In the genomic region with DNA sequence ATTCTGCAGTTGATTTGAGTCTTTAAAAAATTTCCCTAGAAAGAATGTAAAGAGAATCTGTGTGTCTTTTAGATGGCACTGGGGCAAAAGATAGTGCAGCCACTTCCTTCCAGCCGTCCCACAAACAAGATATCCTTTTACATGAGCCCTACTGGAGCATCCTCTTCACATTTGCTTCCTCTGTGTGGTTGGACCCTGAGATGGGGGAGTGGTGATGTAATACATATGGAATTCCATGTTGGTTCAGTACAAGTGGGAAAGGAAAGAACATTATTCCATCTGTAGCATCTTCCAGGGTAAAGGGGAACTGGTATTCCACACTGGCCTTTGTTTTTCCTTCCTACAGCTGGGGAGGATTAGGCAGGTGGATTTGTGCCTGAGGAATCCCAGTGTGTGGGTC, we compare ENCODE assay signal across 23 cellular contexts.
DNase-seq lines count a peak whose midpoint lies in the region; ATAC-seq, FAIRE-seq and TF ChIP-seq lines count a peak whose summit lies in the region.
"Had no signal": no experiment of that assay in that cellular context is flagged by ENCODE, and none has a peak within 500 bp of the region (broad histone marks: within the 10 kb centered on the region; RNA-seq: fewer than 3 reads in every experiment).

No MANE protein-coding gene starts in this region.

- intact Hi-C loops in natural killer cell (cut with micrococcal nuclease) = no loop called here

- no peak for TF ChIP-seq CTCF in natural killer cell (IDR thresholded peaks at IDR 0.05)
- no peak for TF ChIP-seq CTCF in endodermal cell (conservative IDR thresholded peaks at IDR 0.05)

- no peak overlapping the region for H3K4me3 ChIP-seq in endodermal cell (ENCODE audit: low read length)
- H3K4me3 ChIP-seq: body of pancreas, colonic mucosa, MG63, stomach had no signal

- WGBS in endodermal cell (ENCODE audit: insufficient coverage in 1 of 2, insufficient read length in 1 of 2), 2 experiments = 91% methylated on average over 1 of the region's 1 CpG; no CpG with 5 or more reads in 1 of the 2 experiments

- FAIRE-seq in urothelium cell line (lab: Jason Lieb, UNC) = no peak
- FAIRE-seq: endometrium, GM19239 had no signal

- H3K27ac Mint-ChIP-seq in natural killer cell (no peak overlapping the region), endodermal cell (no peak overlapping the region)
- H3K27ac Mint-ChIP-seq in natural killer cell treated with Interleukin-12 subunit alpha and Interleukin-12 subunit beta and Interleukin-15 and Interleukin-18, amount 100 ng/mL, for 72 hours = no peak overlapping the region
- H3K27ac Mint-ChIP-seq: activated CD8-positive, alpha-beta T cell treated with anti-CD3 and anti-CD28 coated beads, Interleukin-2, amount 10 ng/mL, durations not matched to agents 7 days and 5 days; activated naive CD4-positive, alpha-beta T cell treated with anti-CD3 and anti-CD28 coated beads, Interleukin-2, amount 50 U/mL, for 72 hours; CD4-positive, CD25-positive, alpha-beta regulatory T cell had no signal

- H3K36me3 ChIP-seq in endodermal cell (ENCODE audit: control insufficient read depth, insufficient read depth, low read length) = no peaks in the 10 kb centered on the region
- H3K36me3 ChIP-seq: colonic mucosa, MG63, stomach had no signal

- no peaks in the 10 kb centered on the region for H3K27me3 ChIP-seq in endodermal cell (ENCODE audit: control insufficient read depth, insufficient read depth, low read length, poor library complexity, severe bottlenecking)
- H3K27me3 ChIP-seq: body of pancreas, colonic mucosa, foreskin keratinocyte, MG63, stomach had no signal

- no peaks in the 10 kb centered on the region for H3K9me3 ChIP-seq in endodermal cell (ENCODE audit: control insufficient read depth, low read length)
- H3K9me3 ChIP-seq: body of pancreas, colonic mucosa, MG63, stomach had no signal

- H3K9ac ChIP-seq in endodermal cell (ENCODE audit: extremely low read depth, low read length, poor library complexity, severe bottlenecking) = no peak overlapping the region

- DNase-seq in natural killer cell (no peak), RPMI7951 (ENCODE audit: low read depth) (peak; percentile 98), kidney glomerular epithelial cell (lab: John Stamatoyannopoulos, UW) (peak; percentile 49), urothelium cell line (ENCODE audit: low spot score) (peak; percentile 24), NOMO-1 treated with dmso at 0.1 percent for 144 hours (lab: John Stamatoyannopoulos, UW; ENCODE audit: unreplicated experiment) (no peak), SHP77 (lab: John Stamatoyannopoulos, UW) (no peak), endodermal cell (no peak)
- no peak for DNase-seq in natural killer cell treated with Interleukin-12 subunit alpha and Interleukin-12 subunit beta and Interleukin-15 and Interleukin-18, amount 100 ng/mL, for 72 hours (ENCODE audit: low spot score)
- DNase-seq: activated CD4-positive, CD25-positive, alpha-beta regulatory T cell; activated CD8-positive, alpha-beta T cell treated with anti-CD3 and anti-CD28 coated beads, Interleukin-2, amount 10 ng/mL, durations not matched to agents 7 days and 5 days; body of pancreas; CD4-positive, CD25-positive, alpha-beta regulatory T cell; colonic mucosa; foreskin keratinocyte; left cardiac atrium; NCI-H187 treated with DMSO at 0.1 percent for 48 hours; right cardiac atrium; stomach; T-helper 2 cell had no signal

- no peak overlapping the region for H3K27ac ChIP-seq in endodermal cell (ENCODE audit: low read depth, low read length)
- H3K27ac ChIP-seq: body of pancreas, colonic mucosa, foreskin keratinocyte, stomach had no signal

- H3K4me1 ChIP-seq in endodermal cell (ENCODE audit: control insufficient read depth, insufficient read depth, low read length) = no peaks in the 10 kb centered on the region
- H3K4me1 ChIP-seq: body of pancreas, colonic mucosa, foreskin keratinocyte had no signal

- H3K4me3 Mint-ChIP-seq in natural killer cell (peak overlapping the region; percentile 25), endodermal cell (no peak overlapping the region)
- no peak overlapping the region for H3K4me3 Mint-ChIP-seq in natural killer cell treated with Interleukin-12 subunit alpha and Interleukin-12 subunit beta and Interleukin-15 and Interleukin-18, amount 100 ng/mL, for 72 hours
- H3K4me3 Mint-ChIP-seq: activated CD8-positive, alpha-beta T cell treated with anti-CD3 and anti-CD28 coated beads, Interleukin-2, amount 10 ng/mL, durations not matched to agents 7 days and 5 days; CD4-positive, CD25-positive, alpha-beta regulatory T cell had no signal

- H3K27me3 Mint-ChIP-seq in natural killer cell (ENCODE audit: low read depth in 2 of 2) = peaks cover 2 to 6% of the 10 kb centered on the region in 2 donors
- no peaks in the 10 kb centered on the region for H3K27me3 Mint-ChIP-seq in natural killer cell treated with Interleukin-12 subunit alpha and Interleukin-12 subunit beta and Interleukin-15 and Interleukin-18, amount 100 ng/mL, for 72 hours
- H3K27me3 Mint-ChIP-seq in endodermal cell (ENCODE audit: insufficient read depth) = peaks cover 5% of the 10 kb centered on the region

- ATAC-seq in natural killer cell = no peak
- no peak for ATAC-seq in natural killer cell treated with Interleukin-12 subunit alpha and Interleukin-12 subunit beta and Interleukin-15 and Interleukin-18, amount 100 ng/mL, for 72 hours
- ATAC-seq: activated CD8-positive, alpha-beta T cell treated with anti-CD3 and anti-CD28 coated beads, Interleukin-2, amount 10 ng/mL, durations not matched to agents 7 days and 5 days; activated naive CD4-positive, alpha-beta T cell treated with anti-CD3 and anti-CD28 coated beads, Interleukin-2, amount 50 U/mL, for 72 hours; body of pancreas; foreskin keratinocyte; left cardiac atrium; right cardiac atrium had no signal

- H3K4me1 Mint-ChIP-seq in natural killer cell = peaks cover 27 to 29% of the 10 kb centered on the region in 2 donors
- H3K4me1 Mint-ChIP-seq in natural killer cell treated with Interleukin-12 subunit alpha and Interleukin-12 subunit beta and Interleukin-15 and Interleukin-18, amount 100 ng/mL, for 72 hours (ENCODE audit: low read depth in 2 of 2) = peaks cover 4 to 20% of the 10 kb centered on the region in 2 donors
- H3K4me1 Mint-ChIP-seq in endodermal cell = peaks cover 5% of the 10 kb centered on the region

- H3K36me3 Mint-ChIP-seq in natural killer cell = peaks cover 5% of the 10 kb centered on the region
- H3K36me3 Mint-ChIP-seq in natural killer cell treated with Interleukin-12 subunit alpha and Interleukin-12 subunit beta and Interleukin-15 and Interleukin-18, amount 100 ng/mL, for 72 hours = no peaks in the 10 kb centered on the region
- no peaks in the 10 kb centered on the region for H3K36me3 Mint-ChIP-seq in endodermal cell (ENCODE audit: low read depth)
- H3K36me3 Mint-ChIP-seq: CD4-positive, CD25-positive, alpha-beta regulatory T cell had no signal

- H3K9me3 Mint-ChIP-seq in natural killer cell = no peaks in the 10 kb centered on the region
- peaks cover 3% of the 10 kb centered on the region for H3K9me3 Mint-ChIP-seq in natural killer cell treated with Interleukin-12 subunit alpha and Interleukin-12 subunit beta and Interleukin-15 and Interleukin-18, amount 100 ng/mL, for 72 hours
- H3K9me3 Mint-ChIP-seq in endodermal cell = peaks cover 2% of the 10 kb centered on the region

Comparison
In these comparisons a context has a peak if more than half of its experiments do, and no peak if none do; other contexts are left out.
1. DNase-seq: peak in RPMI7951 (single experiment), kidney glomerular epithelial cell (single experiment) and urothelium cell line (single experiment); none in natural killer cell (single experiment), natural killer cell treated with Interleukin-12 subunit alpha and Interleukin-12 subunit beta and Interleukin-15 and Interleukin-18, amount 100 ng/mL, for 72 hours (single experiment), NOMO-1 treated with dmso at 0.1 percent for 144 hours (single experiment), SHP77 (0 of 2) and endodermal cell (single experiment).